ENCODE assay signal across 20 cellular contexts in genomic region chr11:47106839-47107520, GRCh38.
A peak's percentile ranks its signal among the peaks of the same experiment; 100 is the strongest.
DNase-seq lines count a peak whose midpoint lies in the region; ATAC-seq and TF ChIP-seq lines count a peak whose summit lies in the region.
"Had no signal": no experiment of that assay in that cellular context is flagged by ENCODE, and none has a peak within 500 bp of the region (broad histone marks: within the 10 kb centered on the region; RNA-seq: fewer than 3 reads in every experiment).

No MANE protein-coding gene starts in this region.

- intact Hi-C loops in thyroid gland (cut with DNase I): no loop called here

- in situ Hi-C loops in GM13976 (cut with MboI; ENCODE audit: low sequenced_read_pairs, unreplicated experiment): no loop called here

- no peak overlapping the region for H2AK5ac ChIP-seq in mesenchymal stem cell (ENCODE audit: low read length, severe bottlenecking)

- no peak overlapping the region for H3K9ac ChIP-seq in mesenchymal stem cell (ENCODE audit: low read length)
- H3K9ac ChIP-seq: parathyroid adenoma had no signal

- H3K14ac ChIP-seq in mesenchymal stem cell (ENCODE audit: low read length in 2 of 2): no peak overlapping the region

- DNase-seq in NCI-H2081 (lab: John Stamatoyannopoulos, UW) (peak; percentile 45 to 58), NCI-H2081 treated with DMSO at 0.1 percent for 48 hours (lab: John Stamatoyannopoulos, UW) (no peak), mesenchymal stem cell (no peak), thyroid gland (peak; percentile 61 to 63), mucosa of gallbladder (ENCODE audit: low spot score) (no peak), GM13976 (ENCODE audit: low spot score) (no peak)
- DNase-seq: activated CD4-positive, alpha-beta T cell treated with anti-CD3 and anti-CD28 coated beads, Interleukin-2, amount 10 ng/mL, durations not matched to agents 24 days and 14 days; activated naive CD8-positive, alpha-beta T cell treated with anti-CD3 and anti-CD28 coated beads, Interleukin-2, amount 10 ng/mL, durations not matched to agents 7 days and 5 days; activated T-cell treated with anti-CD3 and anti-CD28 coated beads, Interleukin-2, amount 50 U/mL, for 1 hour; CD4-positive, alpha-beta memory T cell; gastrocnemius medialis; GF-D8; immature natural killer cell; KG1; NCI-H187; stomach had no signal

- TF ChIP-seq CTCF in VCaP (conservative IDR thresholded peaks at IDR 0.05) (no peak), thyroid gland (IDR thresholded peaks at IDR 0.05) (no peak), gastroesophageal sphincter (IDR thresholded peaks at IDR 0.05) (no peak), GM13976 (IDR thresholded peaks at IDR 0.05; ENCODE audit: borderline replicate concordance, control extremely low read depth, extremely low read depth, insufficient read depth, missing control alignments) (no peak)

- no peak overlapping the region for H2AFZ ChIP-seq in mesenchymal stem cell (ENCODE audit: low read depth, low read length)
- H2AFZ ChIP-seq: parathyroid adenoma had no signal

- no peak overlapping the region for H3K4me2 ChIP-seq in mesenchymal stem cell (ENCODE audit: low read length, poor library complexity, severe bottlenecking)

- no peak for TF ChIP-seq POLR2A in thyroid gland (IDR thresholded peaks at IDR 0.05)
- TF ChIP-seq POLR2A in gastroesophageal sphincter (IDR thresholded peaks at IDR 0.05): no peak

- H3K9me3 ChIP-seq in mesenchymal stem cell (ENCODE audit: control insufficient read depth, low read length): no peaks in the 10 kb centered on the region
- H3K9me3 ChIP-seq in thyroid gland: no peaks in the 10 kb centered on the region
- H3K9me3 ChIP-seq in gastroesophageal sphincter: no peaks in the 10 kb centered on the region
- H3K9me3 ChIP-seq: gastrocnemius medialis, stomach had no signal

- H3K27me3 ChIP-seq in mesenchymal stem cell (ENCODE audit: control insufficient read depth in 1 of 2, insufficient read depth in 1 of 2, low read length in 2 of 2): no peaks in the 10 kb centered on the region
- H3K27me3 ChIP-seq in thyroid gland: no peaks in the 10 kb centered on the region
- H3K27me3 ChIP-seq in gastroesophageal sphincter: no peaks in the 10 kb centered on the region
- H3K27me3 ChIP-seq: gastrocnemius medialis, stomach had no signal

- no peak overlapping the region for H2BK12ac ChIP-seq in mesenchymal stem cell (ENCODE audit: low read length in 2 of 2)

- WGBS in mesenchymal stem cell: 98% methylated on average over 6 of the region's 7 CpGs
- 42 to 62% methylated on average over 7 of the region's 7 CpGs for WGBS in thyroid gland, 2 donors
- 53 to 71% methylated on average over 7 of the region's 7 CpGs for WGBS in gastroesophageal sphincter (ENCODE audit: low coverage in 1 of 2), 2 donors

- no peak overlapping the region for H3K4ac ChIP-seq in mesenchymal stem cell (ENCODE audit: low read depth in 1 of 2, low read length in 2 of 2)

- H2BK120ac ChIP-seq in mesenchymal stem cell (ENCODE audit: low read depth, low read length): no peak overlapping the region

- H2BK5ac ChIP-seq in mesenchymal stem cell (ENCODE audit: low read depth, low read length, poor library complexity, severe bottlenecking): no peak overlapping the region

- H3K27ac ChIP-seq in VCaP (0 out of 2 replicates have a peak overlapping the region, but pooled peaks have one; percentile 3), mesenchymal stem cell (ENCODE audit: low read length, poor library complexity, severe bottlenecking) (no peak overlapping the region), thyroid gland (peak overlapping the region in 1 of 3 donors; percentile 18), gastroesophageal sphincter (peak overlapping the region in 2 of 4 donors; percentile 3 to 35)
- H3K27ac ChIP-seq: gastrocnemius medialis, HL-60, parathyroid adenoma had no signal

- peaks cover 2% of the 10 kb centered on the region for H3K79me1 ChIP-seq in mesenchymal stem cell (replicated peaks; ENCODE audit: low read length, poor library complexity, severe bottlenecking)

- ATAC-seq in gastroesophageal sphincter: no peak
- ATAC-seq: gastrocnemius medialis had no signal

- H4K91ac ChIP-seq in mesenchymal stem cell (ENCODE audit: low read length): no peak overlapping the region

- peaks cover 2% of the 10 kb centered on the region for H3K4me1 ChIP-seq in mesenchymal stem cell (ENCODE audit: control insufficient read depth, insufficient read depth, low read depth, low read length)
- peaks cover 12 to 19% of the 10 kb centered on the region in 2 donors for H3K4me1 ChIP-seq in thyroid gland
- H3K4me1 ChIP-seq in gastroesophageal sphincter: peaks cover 0 to 22% (median 0%) of the 10 kb centered on the region in 3 donors
- H3K4me1 ChIP-seq: gastrocnemius medialis, parathyroid adenoma had no signal

- H3K23ac ChIP-seq in mesenchymal stem cell (ENCODE audit: low read length in 2 of 2): no peak overlapping the region

- peak overlapping the region in 1 of 2 experiments; percentile 1 for H3K18ac ChIP-seq in mesenchymal stem cell (ENCODE audit: low read depth in 1 of 2, low read length in 2 of 2)

- H4K8ac ChIP-seq in mesenchymal stem cell (ENCODE audit: low read length): peak overlapping the region; percentile 12

- TF ChIP-seq EP300 in gastroesophageal sphincter (IDR thresholded peaks at IDR 0.05): no peak

- peak overlapping the region; percentile 16 for H2BK15ac ChIP-seq in mesenchymal stem cell (ENCODE audit: low read depth, poor library complexity, severe bottlenecking)

- H3K4me3 ChIP-seq in mesenchymal stem cell (ENCODE audit: insufficient read depth in 1 of 2, low read depth in 1 of 2, low read length in 2 of 2) (no peak overlapping the region), thyroid gland (replicated peaks in 1 of 3) (no peak overlapping the region), gastroesophageal sphincter (no peak overlapping the region)
- H3K4me3 ChIP-seq: gastrocnemius medialis, stomach had no signal

- H3K36me3 ChIP-seq in mesenchymal stem cell (ENCODE audit: control insufficient read depth in 1 of 2, insufficient read depth in 2 of 2, low read depth in 1 of 2, low read length in 2 of 2): no peaks in the 10 kb centered on the region
- no peaks in the 10 kb centered on the region for H3K36me3 ChIP-seq in thyroid gland
- no peaks in the 10 kb centered on the region for H3K36me3 ChIP-seq in gastroesophageal sphincter
- H3K36me3 ChIP-seq: gastrocnemius medialis, stomach had no signal

Comparison
In these comparisons a context has a peak if more than half of its experiments do, and no peak if none do; other contexts are left out.
1. DNase-seq: peak in NCI-H2081 (2 of 2) and thyroid gland (2 of 2); none in NCI-H2081 treated with DMSO at 0.1 percent for 48 hours (single experiment), mesenchymal stem cell (single experiment), mucosa of gallbladder (single experiment) and GM13976 (single experiment).